Comparison of ENCODE assay signal across 8 cellular contexts in genomic region chr17:4944554-4945175, GRCh38. TPM values are rescaled to one million over a fixed set of nuclear protein-coding genes. Genes with fewer than 3 reads are reported as not detected.
DNase-seq lines count a peak whose midpoint lies in the region; ATAC-seq and TF ChIP-seq lines count a peak whose summit lies in the region.

No MANE protein-coding gene starts in this region.

- H4K20me1 ChIP-seq in DND-41 (ENCODE audit: insufficient read depth, low read length), result peaks cover 60% of the 10 kb centered on the region

- H4K12ac ChIP-seq in trophoblast cell (ENCODE audit: low read depth, low read length), result no peak overlapping the region

- H3K36me3 Mint-ChIP-seq in effector memory CD8-positive, alpha-beta T cell (ENCODE audit: insufficient read depth), result peaks cover 73% of the 10 kb centered on the region

- no peaks in the 10 kb centered on the region for H3K9me3 Mint-ChIP-seq in effector memory CD8-positive, alpha-beta T cell

- no peak overlapping the region for H2AK5ac ChIP-seq in trophoblast cell (ENCODE audit: low read length)

- no peak overlapping the region for H2BK120ac ChIP-seq in trophoblast cell (ENCODE audit: insufficient read depth, low read length, poor library complexity)

- CTCF ChIA-PET in HEK293T (lab: Yijun Ruan, JAX), result interaction anchor here (1.0 kb wide), 1 partner anchor 43 kb away, joined by 3 read pairs; the partner anchor contains the start of gene CAMTA2

- POLR2A ChIA-PET in HEK293T (lab: Yijun Ruan, JAX), result interaction anchor here (1.5 to 3.6 kb wide), 2 partner anchors 21 to 23 kb away, joined by 3 to 14 read pairs; partner anchors contain the start of gene SPAG7

- peaks cover 80% of the 10 kb centered on the region for H3K79me2 ChIP-seq in DND-41 (ENCODE audit: insufficient read depth, low read length)
- H3K79me2 ChIP-seq in trophoblast cell (ENCODE audit: control insufficient read depth, insufficient read depth, low read length, poor library complexity), result peaks cover 27% of the 10 kb centered on the region

- H3K27ac ChIP-seq in DND-41 (ENCODE audit: low read length) (peak overlapping the region; percentile 51), RWPE2 (ENCODE audit: poor library complexity, severe bottlenecking) (peak overlapping the region; percentile 99), trophoblast cell (ENCODE audit: low read depth, low read length) (peak overlapping the region; percentile 57)

- H3K4me3 ChIP-seq in DND-41 (ENCODE audit: low read depth in 1 of 2, low read length in 2 of 2) (peak overlapping the region in 1 of 2 experiments; percentile 91; a peak in 1 of 4 replicates), RWPE2 (ENCODE audit: severe bottlenecking) (no peak overlapping the region), trophoblast cell (ENCODE audit: low read depth, low read length) (no peak overlapping the region)

- H3K4me3 Mint-ChIP-seq in effector memory CD8-positive, alpha-beta T cell, result peak overlapping the region; percentile 94

- H4K8ac ChIP-seq in trophoblast cell (ENCODE audit: low read depth, low read length), result peak overlapping the region; percentile 9

- no peak overlapping the region for H4K91ac ChIP-seq in trophoblast cell (ENCODE audit: low read depth, low read length)

- H2BK5ac ChIP-seq in trophoblast cell (ENCODE audit: low read depth, low read length, poor library complexity), result no peak overlapping the region

- no peak overlapping the region for H3K14ac ChIP-seq in trophoblast cell (ENCODE audit: low read length)

- H3K27me3 Mint-ChIP-seq in effector memory CD8-positive, alpha-beta T cell, result no peaks in the 10 kb centered on the region

- H3K27ac Mint-ChIP-seq in effector memory CD8-positive, alpha-beta T cell, result peak overlapping the region; percentile 94 to 95

- peak overlapping the region; percentile 82; the same call in 1 of the 2 replicates for H3K9ac ChIP-seq in DND-41 (ENCODE audit: low read depth, low read length)
- no peak overlapping the region for H3K9ac ChIP-seq in trophoblast cell (ENCODE audit: low read length)

- peaks cover 70% of the 10 kb centered on the region for H3K36me3 ChIP-seq in DND-41 (ENCODE audit: insufficient read depth, low read length)
- H3K36me3 ChIP-seq in RWPE2 (ENCODE audit: low read depth), result peaks cover 58% of the 10 kb centered on the region
- H3K36me3 ChIP-seq in trophoblast cell (ENCODE audit: control insufficient read depth in 1 of 2, insufficient read depth in 2 of 2, low read length in 2 of 2), result peaks cover 37 to 49% of the 10 kb centered on the region in 2 experiments

- no CpG with 5 or more reads among the region's 8 CpGs for WGBS in trophoblast cell (ENCODE audit: extremely low coverage, insufficient coverage, insufficient read length)

- no peak overlapping the region for H2AFZ ChIP-seq in DND-41 (ENCODE audit: low read depth, low read length)
- H2AFZ ChIP-seq in trophoblast cell (ENCODE audit: insufficient read depth, low read length, poor library complexity), result no peak overlapping the region

- H3K4me1 Mint-ChIP-seq in effector memory CD8-positive, alpha-beta T cell (ENCODE audit: low read depth in 2 of 2), result peaks cover 59 to 60% of the 10 kb centered on the region in 2 donors

- peaks cover 30% of the 10 kb centered on the region for H3K79me1 ChIP-seq in trophoblast cell (ENCODE audit: low read length)

- H2BK12ac ChIP-seq in trophoblast cell (ENCODE audit: low read length), result no peak overlapping the region

- DNase-seq in DND-41, result peak; percentile 44
- DNase-seq in RWPE2 (ENCODE audit: low spot score), result no peak
- DNase-seq in effector memory CD8-positive, alpha-beta T cell, result no peak
- DNase-seq in trophoblast cell, result no peak
- DNase-seq in NCI-H146 (lab: John Stamatoyannopoulos, UW), result no peak
- no peak for DNase-seq in HEK293T (ENCODE audit: extremely low spot score)
- no peak for DNase-seq in SHP77 (lab: John Stamatoyannopoulos, UW)
- DNase-seq in globus pallidus (ENCODE audit: low spot score), result no peak

- H3K23ac ChIP-seq in trophoblast cell (ENCODE audit: low read length), result no peak overlapping the region

- H3K27me3 ChIP-seq in DND-41 (ENCODE audit: insufficient read depth, low read length, poor library complexity) (no peaks in the 10 kb centered on the region), RWPE2 (ENCODE audit: insufficient read depth, poor library complexity, severe bottlenecking) (no peaks in the 10 kb centered on the region), trophoblast cell (ENCODE audit: insufficient read depth, low read length) (no peaks in the 10 kb centered on the region)

- H3K4me2 ChIP-seq in DND-41 (ENCODE audit: insufficient read depth, low read length) (peak overlapping the region; percentile 97), trophoblast cell (ENCODE audit: low read length) (peak overlapping the region; percentile 0)

- H3K4me1 ChIP-seq in DND-41 (ENCODE audit: insufficient read depth, low read length), result peaks cover 70% of the 10 kb centered on the region
- H3K4me1 ChIP-seq in RWPE2 (ENCODE audit: insufficient read depth, poor library complexity, severe bottlenecking), result peaks cover 29% of the 10 kb centered on the region
- H3K4me1 ChIP-seq in trophoblast cell (ENCODE audit: control insufficient read depth in 1 of 2, insufficient read depth in 2 of 2, low read length in 2 of 2), result peaks cover 17 to 25% of the 10 kb centered on the region in 2 experiments

- H3K9me3 ChIP-seq in DND-41 (ENCODE audit: insufficient read depth, low read length, severe bottlenecking) (no peaks in the 10 kb centered on the region), RWPE2 (ENCODE audit: severe bottlenecking) (no peaks in the 10 kb centered on the region), trophoblast cell (ENCODE audit: insufficient read depth, low read depth, low read length) (peaks cover 1% of the 10 kb centered on the region)

- H3K18ac ChIP-seq in trophoblast cell (ENCODE audit: low read length), result peak overlapping the region; percentile 47

- TF ChIP-seq CTCF in DND-41 (IDR thresholded peaks at IDR 0.05; ENCODE audit: borderline replicate concordance, extremely low read depth, low read length, poor library complexity, severe bottlenecking) (no peak), RWPE2 (IDR thresholded peaks at IDR 0.05; ENCODE audit: poor library complexity, severe bottlenecking) (no peak)

- H3K4ac ChIP-seq in trophoblast cell (ENCODE audit: low read depth, low read length), result peak overlapping the region; percentile 4

- ATAC-seq in DND-41 (ENCODE audit: insufficient read depth, low read depth), result no peak
- no peak for ATAC-seq in RWPE2 (ENCODE audit: low read depth)
- no peak for ATAC-seq in effector memory CD8-positive, alpha-beta T cell (replicated peaks)

TF ChIP-seq in HEK293T, 16 proteins besides CTCF, POLR2A, EP300 and RAD21:
- TF ChIP-seq PKNOX1 (IDR thresholded peaks at IDR 0.05) (no peak), HDGF (IDR thresholded peaks at IDR 0.05; ENCODE audit: borderline replicate concordance) (no peak), LEF1 (IDR thresholded peaks at IDR 0.05; ENCODE audit: borderline replicate concordance) (no peak), ARNT (IDR thresholded peaks at IDR 0.05) (no peak), FOXM1 (IDR thresholded peaks at IDR 0.05; ENCODE audit: borderline replicate concordance) (no peak), SP1 (IDR thresholded peaks at IDR 0.05) (no peak), SUZ12 (IDR thresholded peaks at IDR 0.05) (no peak), ZNF384 (IDR thresholded peaks at IDR 0.05) (no peak), L3MBTL2 (conservative IDR thresholded peaks at IDR 0.05) (no peak), NFRKB (IDR thresholded peaks at IDR 0.05) (no peak), FOXK2 (IDR thresholded peaks at IDR 0.05) (no peak), CTBP1 (IDR thresholded peaks at IDR 0.05; ENCODE audit: borderline replicate concordance) (no peak), BHLHE40 (IDR thresholded peaks at IDR 0.05; ENCODE audit: borderline replicate concordance) (no peak)

RNA-seq across cellular contexts. Expression of gene PFN1, which starts 3.7 kb away (rescaled TPM):
- polyA plus RNA-seq in trophoblast cell (2013), result 1,571 and 1,587 TPM in 2 replicates

RNA-seq across cellular contexts. Expression of gene RNF167, which starts 4.6 kb away (rescaled TPM):
- 113 and 122 TPM in 2 replicates for polyA plus RNA-seq in trophoblast cell (2013)

RNA-seq across cellular contexts. Expression of gene SLC25A11, which starts 4.8 kb away (rescaled TPM):
- 36.6 and 37.7 TPM in 2 replicates for polyA plus RNA-seq in trophoblast cell (2013)

RNA-seq across cellular contexts. Expression of gene ENO3, which starts 6.3 kb away (rescaled TPM):
- polyA plus RNA-seq in trophoblast cell (2013), result 5.6 and 5.8 TPM in 2 replicates

RNA-seq across cellular contexts. Expression of gene GP1BA, which starts 12.6 kb away (rescaled TPM):
- polyA plus RNA-seq in trophoblast cell (2013), result 0.05 and 0.14 TPM in 2 replicates
